ENCODE assay signal across 9 cellular contexts in the genomic region with DNA sequence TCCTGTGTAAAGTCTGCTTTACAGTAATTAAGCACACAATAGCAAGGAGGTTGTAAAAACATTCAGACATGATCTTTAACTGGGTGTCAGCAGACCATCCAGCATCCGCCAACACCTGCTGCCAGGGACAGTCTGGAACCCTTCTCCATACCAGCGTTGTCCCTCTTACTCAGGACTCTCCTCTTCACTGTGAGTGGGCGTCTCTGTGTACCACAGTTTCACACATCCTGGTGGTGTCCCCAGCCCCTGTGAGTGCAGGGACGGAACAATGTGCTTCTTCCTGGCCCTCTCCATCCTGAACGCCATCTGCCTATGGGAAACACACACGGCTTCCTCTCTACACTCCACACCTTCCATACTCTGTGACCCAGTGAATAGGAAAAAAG.
DNase-seq lines count a peak whose midpoint lies in the region; ATAC-seq, FAIRE-seq and TF ChIP-seq lines count a peak whose summit lies in the region.
"Had no signal": no experiment of that assay in that cellular context is flagged by ENCODE, and none has a peak within 500 bp of the region (broad histone marks: within the 10 kb centered on the region; RNA-seq: fewer than 3 reads in every experiment).

No MANE protein-coding gene starts in this region.

- H3K27ac ChIP-seq in WERI-Rb-1: no peak overlapping the region

- ATAC-seq in HG02610 (IDR thresholded peaks at IDR 0.05; ENCODE audit: unreplicated experiment) (peak; percentile 36), naive B cell (ENCODE audit: low read depth in 2 of 2) (peak; percentile 18 to 24), HG03378 (IDR thresholded peaks at IDR 0.05; ENCODE audit: unreplicated experiment) (no peak), HG03342 (IDR thresholded peaks at IDR 0.05; ENCODE audit: unreplicated experiment) (no peak)
- peak; percentile 46 for ATAC-seq in activated T-helper 17 cell treated with anti-CD3 and anti-CD28 coated beads, Interleukin-2, amount 50 U/mL, for 72 hours (replicated peaks)

- TF ChIP-seq CTCF in D721Med (IDR thresholded peaks at IDR 0.05; ENCODE audit: insufficient read depth, missing control alignments) (no peak), WERI-Rb-1 (IDR thresholded peaks at IDR 0.05; ENCODE audit: low read depth, low read length) (no peak)

- H3K4me3 Mint-ChIP-seq in activated T-helper 17 cell treated with anti-CD3 and anti-CD28 coated beads, Interleukin-2, amount 50 U/mL, for 72 hours: peak overlapping the region; percentile 26
- H3K4me3 Mint-ChIP-seq in naive B cell: peak overlapping the region in 6 of 8 donors; percentile 39 to 75 (median 69)

- no peaks in the 10 kb centered on the region for H3K27me3 ChIP-seq in WERI-Rb-1 (ENCODE audit: insufficient read depth, low read depth, severe bottlenecking)

- H3K9me3 Mint-ChIP-seq in activated T-helper 17 cell treated with anti-CD3 and anti-CD28 coated beads, Interleukin-2, amount 50 U/mL, for 72 hours: no peaks in the 10 kb centered on the region
- H3K9me3 Mint-ChIP-seq in naive B cell: no peaks in the 10 kb centered on the region

- no peak for FAIRE-seq in D721Med (lab: Jason Lieb, UNC)

- H3K36me3 ChIP-seq in WERI-Rb-1: peaks cover 16% of the 10 kb centered on the region

- no peaks in the 10 kb centered on the region for H3K9me3 ChIP-seq in WERI-Rb-1 (ENCODE audit: severe bottlenecking)

- DNase-seq in DMS153 treated with DMSO at 0.1 percent for 48 hours (lab: John Stamatoyannopoulos, UW; ENCODE audit: unreplicated experiment) (peak; percentile 100), naive B cell (no peak), D721Med (ENCODE audit: insufficient read length, low spot score) (no peak), WERI-Rb-1 (no peak)
- DNase-seq: effector memory CD4-positive, alpha-beta T cell had no signal

- H3K4me3 ChIP-seq in WERI-Rb-1 (ENCODE audit: low read depth, low read length): no peak overlapping the region

- H3K36me3 Mint-ChIP-seq in activated T-helper 17 cell treated with anti-CD3 and anti-CD28 coated beads, Interleukin-2, amount 50 U/mL, for 72 hours (ENCODE audit: low read depth): peaks cover 29% of the 10 kb centered on the region
- peaks cover 8 to 9% of the 10 kb centered on the region in 2 donors for H3K36me3 Mint-ChIP-seq in naive B cell

- peak overlapping the region; percentile 60 for H3K27ac Mint-ChIP-seq in activated T-helper 17 cell treated with anti-CD3 and anti-CD28 coated beads, Interleukin-2, amount 50 U/mL, for 72 hours
- H3K27ac Mint-ChIP-seq in naive B cell: peak overlapping the region; percentile 30 to 94 (median 86)

- H3K4me1 Mint-ChIP-seq in activated T-helper 17 cell treated with anti-CD3 and anti-CD28 coated beads, Interleukin-2, amount 50 U/mL, for 72 hours: peaks cover 15% of the 10 kb centered on the region
- peaks cover 38 to 67% (median 39%) of the 10 kb centered on the region in 3 donors for H3K4me1 Mint-ChIP-seq in naive B cell

- H3K27me3 Mint-ChIP-seq in activated T-helper 17 cell treated with anti-CD3 and anti-CD28 coated beads, Interleukin-2, amount 50 U/mL, for 72 hours: no peaks in the 10 kb centered on the region
- H3K27me3 Mint-ChIP-seq in naive B cell: no peaks in the 10 kb centered on the region

Comparison
In these comparisons a context has a peak if more than half of its experiments do, and no peak if none do; other contexts are left out.
1. ATAC-seq: peak in HG02610 (single experiment), activated T-helper 17 cell treated with anti-CD3 and anti-CD28 coated beads, Interleukin-2, amount 50 U/mL, for 72 hours (single experiment) and naive B cell (2 of 2); none in HG03378 (single experiment) and HG03342 (single experiment).